ENCODE assay signal across 17 cellular contexts in genomic region chr16:67803894-67804293, GRCh38. TPM values are rescaled to one million over a fixed set of nuclear protein-coding genes. Genes with fewer than 3 reads are reported as not detected.
DNase-seq lines count a peak whose midpoint lies in the region; ATAC-seq and TF ChIP-seq lines count a peak whose summit lies in the region.
"Had no signal": no experiment of that assay in that cellular context is flagged by ENCODE, and none has a peak within 500 bp of the region (broad histone marks: within the 10 kb centered on the region; RNA-seq: fewer than 3 reads in every experiment).

No MANE protein-coding gene starts in this region.

- no peak for TF ChIP-seq CTCF in mesothelial cell of epicardium (IDR thresholded peaks at IDR 0.05; ENCODE audit: unreplicated experiment)
- TF ChIP-seq CTCF in right lobe of liver (IDR thresholded peaks at IDR 0.05) = no peak

- no peaks in the 10 kb centered on the region for H3K27me3 ChIP-seq in BLaER1
- H3K27me3 ChIP-seq in CD8-positive, alpha-beta memory T cell (ENCODE audit: insufficient read depth, low read length, poor library complexity, severe bottlenecking) = no peaks in the 10 kb centered on the region
- H3K27me3 ChIP-seq in right lobe of liver = no peaks in the 10 kb centered on the region
- H3K27me3 ChIP-seq: uterus had no signal

- peaks cover 69% of the 10 kb centered on the region for H3K4me1 ChIP-seq in BLaER1
- peaks cover 52% of the 10 kb centered on the region for H3K4me1 ChIP-seq in CD8-positive, alpha-beta memory T cell (ENCODE audit: insufficient read depth, low read length)
- H3K4me1 ChIP-seq in right lobe of liver = peaks cover 0 to 30% (median 6%) of the 10 kb centered on the region in 4 donors
- H3K4me1 ChIP-seq: uterus had no signal

- no peaks in the 10 kb centered on the region for H3K9me3 Mint-ChIP-seq in CD8-positive, alpha-beta memory T cell
- H3K9me3 Mint-ChIP-seq in T-cell (no peaks in the 10 kb centered on the region), mesothelial cell of epicardium (no peaks in the 10 kb centered on the region)

- CTCF ChIA-PET in CD8-positive, alpha-beta memory T cell (lab: Charles Lee) = interaction anchor here (0.9 kb wide), 1 partner anchor 80 kb away, joined by 3 read pairs; no protein-coding TSS in a partner anchor
- CTCF ChIA-PET in T-cell (lab: Charles Lee) = no interaction called here

- peaks cover 44% of the 10 kb centered on the region for H4K20me1 ChIP-seq in BLaER1

- H3K27ac ChIP-seq in BLaER1 = no peak overlapping the region
- H3K27ac ChIP-seq in CD8-positive, alpha-beta memory T cell (ENCODE audit: low read depth, low read length) = no peak overlapping the region
- H3K27ac ChIP-seq in right lobe of liver = no peak overlapping the region
- H3K27ac ChIP-seq: coronary artery, epithelial cell of prostate, uterus had no signal

- intact Hi-C loops in right lobe of liver (cut with DNase I) = loop anchor here in 1 of 2 donors (10.0 kb wide), 1 partner anchor 129 kb away; no protein-coding TSS in a partner anchor

- no peak overlapping the region for H3K9ac ChIP-seq in BLaER1

- H3K27ac Mint-ChIP-seq in CD8-positive, alpha-beta memory T cell = peak overlapping the region in 4 of 8 donors; percentile 35 to 54 (median 46)
- peak overlapping the region; percentile 44 to 55 for H3K27ac Mint-ChIP-seq in T-cell
- no peak overlapping the region for H3K27ac Mint-ChIP-seq in mesothelial cell of epicardium

- no peaks in the 10 kb centered on the region for H3K27me3 Mint-ChIP-seq in CD8-positive, alpha-beta memory T cell
- H3K27me3 Mint-ChIP-seq in T-cell = no peaks in the 10 kb centered on the region
- H3K27me3 Mint-ChIP-seq in mesothelial cell of epicardium (ENCODE audit: low read depth) = no peaks in the 10 kb centered on the region

- WGBS in right lobe of liver (ENCODE audit: insufficient coverage, low coverage, low lambda C conversion rate, missing lambda C conversion rate) = 74% methylated on average over 3 of the region's 3 CpGs

- TF ChIP-seq POLR2A in right lobe of liver (IDR thresholded peaks at IDR 0.05) = no peak

- H3K9me3 ChIP-seq in BLaER1 (no peaks in the 10 kb centered on the region), right lobe of liver (no peaks in the 10 kb centered on the region)
- no peaks in the 10 kb centered on the region for H3K9me3 ChIP-seq in CD8-positive, alpha-beta memory T cell (ENCODE audit: low read length)
- H3K9me3 ChIP-seq: uterus had no signal

- H3K4me3 ChIP-seq in BLaER1 = no peak overlapping the region
- H3K4me3 ChIP-seq in CD8-positive, alpha-beta memory T cell (ENCODE audit: low read length) = no peak overlapping the region
- H3K4me3 ChIP-seq in right lobe of liver = no peak overlapping the region
- H3K4me3 ChIP-seq: coronary artery, uterus had no signal

- H3K4me2 ChIP-seq in BLaER1 = 0 out of 2 replicates have a peak overlapping the region, but pooled peaks have one; percentile 7

- peaks cover 52 to 67% (median 58%) of the 10 kb centered on the region in 3 donors for H3K4me1 Mint-ChIP-seq in CD8-positive, alpha-beta memory T cell
- H3K4me1 Mint-ChIP-seq in T-cell (peaks cover 59 to 68% (median 66%) of the 10 kb centered on the region in 3 donors), mesothelial cell of epicardium (peaks cover 18% of the 10 kb centered on the region)

- no peak for DNase-seq in CD8-positive, alpha-beta memory T cell
- peak in 1 of 34 experiments; percentile 6 for DNase-seq in T-cell
- DNase-seq in mesothelial cell of epicardium (ENCODE audit: low spot score in 2 of 2, unreplicated experiment in 2 of 2) = no peak
- DNase-seq in right lobe of liver = no peak
- no peak for DNase-seq in kidney glomerular epithelial cell (lab: John Stamatoyannopoulos, UW)
- DNase-seq: C1 segment of cervical spinal cord; kidney; NCI-H1694; NCI-H510A treated with DMSO at 0.1 percent for 48 hours; retina; stimulated activated CD4-positive, alpha-beta T cell treated with anti-CD3 and anti-CD28 coated beads, Interleukin-2, amount 100 ng/mL, for 48 hours; uterus had no signal

- ATAC-seq in T-cell (replicated peaks in 1 of 4) (no peak), right lobe of liver (no peak), GM18498 (IDR thresholded peaks at IDR 0.05; ENCODE audit: unreplicated experiment) (no peak), GM19328 (IDR thresholded peaks at IDR 0.05; ENCODE audit: unreplicated experiment) (no peak)

- POLR2A ChIA-PET in CD8-positive, alpha-beta memory T cell (lab: Charles Lee) = interaction anchor here (0.6 kb wide), 1 partner anchor 349 kb away, joined by 6 read pairs; no protein-coding TSS in a partner anchor
- POLR2A ChIA-PET in T-cell (lab: Charles Lee) = interaction anchor here in 1 of 2 donors (0.6 kb wide), 1 partner anchor 701 kb away, joined by 3 read pairs; no protein-coding TSS in a partner anchor

- peaks cover 0 to 47% (median 6%) of the 10 kb centered on the region in 3 donors for H3K36me3 Mint-ChIP-seq in CD8-positive, alpha-beta memory T cell
- peaks cover 24% of the 10 kb centered on the region for H3K36me3 Mint-ChIP-seq in T-cell
- peaks cover 10% of the 10 kb centered on the region for H3K36me3 Mint-ChIP-seq in mesothelial cell of epicardium

- peaks cover 57% of the 10 kb centered on the region for H3K36me3 ChIP-seq in BLaER1
- H3K36me3 ChIP-seq in CD8-positive, alpha-beta memory T cell (ENCODE audit: insufficient read depth, low read length) = peaks cover 7% of the 10 kb centered on the region
- peaks cover 0 to 27% (median 8%) of the 10 kb centered on the region in 4 donors for H3K36me3 ChIP-seq in right lobe of liver
- H3K36me3 ChIP-seq: uterus had no signal

- peak overlapping the region in 6 of 7 donors; percentile 15 to 78 (median 59) for H3K4me3 Mint-ChIP-seq in CD8-positive, alpha-beta memory T cell
- H3K4me3 Mint-ChIP-seq in T-cell (peak overlapping the region in 2 of 3 donors; percentile 13 to 76), mesothelial cell of epicardium (peak overlapping the region; percentile 34)

RNA-seq across cellular contexts. Expression of gene RANBP10, which starts 2.5 kb away (rescaled TPM):
- total RNA-seq in CD8-positive, alpha-beta memory T cell = 10 to 100 TPM; 18.9 to 20.0 TPM
- polyA plus RNA-seq in CD8-positive, alpha-beta memory T cell = 11.1 TPM
- total RNA-seq in T-cell = 10 to 100 TPM; 21.9 to 29.3 (median 24.5) TPM
- 24.0 to 26.8 TPM (median 24.5 TPM) in 3 replicates for total RNA-seq in mesothelial cell of epicardium
- total RNA-seq in right lobe of liver = 10 to 100 TPM; 15.1 to 38.4 (median 22.7) TPM

RNA-seq across cellular contexts. Expression of gene TSNAXIP1, which starts 2.8 kb away (rescaled TPM):
- total RNA-seq in CD8-positive, alpha-beta memory T cell = 1 to 10 TPM; 1.2 to 1.5 TPM
- polyA plus RNA-seq in CD8-positive, alpha-beta memory T cell = 0.13 TPM
- under 1 TPM; 0.30 to 0.45 (median 0.37) TPM for total RNA-seq in T-cell
- 4.4 to 4.8 TPM (median 4.4 TPM) in 3 replicates for total RNA-seq in mesothelial cell of epicardium
- total RNA-seq in right lobe of liver = 1 to 10 TPM in 3 of 6 experiments, under 1 TPM in 3; 0.42 to 1.2 (median 0.99) TPM

RNA-seq across cellular contexts. Expression of gene THAP11, which starts 38.2 kb away (rescaled TPM):
- 10 to 100 TPM; 52.6 to 55.1 TPM for total RNA-seq in CD8-positive, alpha-beta memory T cell
- 153 TPM for polyA plus RNA-seq in CD8-positive, alpha-beta memory T cell
- 10 to 100 TPM; 37.9 to 59.9 (median 55.5) TPM for total RNA-seq in T-cell
- total RNA-seq in mesothelial cell of epicardium = 27.6 to 28.6 TPM (median 28.1 TPM) in 3 replicates
- total RNA-seq in right lobe of liver = 10 to 100 TPM in 4 of 6 experiments, 1 to 10 TPM in 2; 8.9 to 23.9 (median 11.7) TPM

RNA-seq across cellular contexts. Expression of gene NUTF2, which starts 42.8 kb away (rescaled TPM):
- 100 to 1,000 TPM; 181 TPM for total RNA-seq in CD8-positive, alpha-beta memory T cell
- 129 TPM for polyA plus RNA-seq in CD8-positive, alpha-beta memory T cell
- total RNA-seq in T-cell = 10 to 100 TPM; 37.4 to 55.0 (median 48.3) TPM
- 130 to 141 TPM (median 132 TPM) in 3 replicates for total RNA-seq in mesothelial cell of epicardium
- 10 to 100 TPM; 23.4 to 67.8 (median 33.9) TPM for total RNA-seq in right lobe of liver

RNA-seq across cellular contexts. Expression of gene CENPT, which starts 43.6 kb away (rescaled TPM):
- total RNA-seq in CD8-positive, alpha-beta memory T cell = 10 to 100 TPM; 56.5 to 58.6 TPM
- 14.3 TPM for polyA plus RNA-seq in CD8-positive, alpha-beta memory T cell
- total RNA-seq in T-cell = 100 to 1,000 TPM in 3 of 5 donors, 10 to 100 TPM in 2; 85.0 to 117 (median 111) TPM
- 71.5 to 73.8 TPM (median 73.8 TPM) in 3 replicates for total RNA-seq in mesothelial cell of epicardium
- total RNA-seq in right lobe of liver = 10 to 100 TPM; 12.2 to 21.1 (median 18.2) TPM
